2 cellular contexts compared by ENCODE assay signal in the genomic region with DNA sequence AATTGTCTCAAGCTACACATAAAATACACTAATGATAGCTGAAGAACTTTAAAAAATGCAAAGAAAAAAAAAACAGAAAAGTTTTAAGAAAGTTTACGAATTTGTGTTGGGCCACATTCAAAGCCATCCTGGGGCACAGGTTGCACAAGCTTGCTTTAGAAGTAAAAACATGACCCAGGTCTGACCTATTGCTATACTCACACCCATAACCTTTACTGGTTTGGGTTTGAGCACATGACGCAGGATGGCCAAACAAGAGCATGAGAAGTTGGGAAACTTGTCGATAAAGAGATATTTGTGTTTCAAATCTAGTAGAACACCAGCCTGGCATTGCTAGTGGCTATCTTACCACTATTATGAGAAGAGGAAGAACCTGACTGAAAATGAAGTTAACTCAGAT.
TF ChIP-seq lines count a peak whose summit lies in the region.

No MANE protein-coding gene starts in this region.

TF ChIP-seq in liver, 16 proteins besides CTCF, POLR2A, EP300 and RAD21 (continued from another document):
- TF ChIP-seq, protein P1, sequence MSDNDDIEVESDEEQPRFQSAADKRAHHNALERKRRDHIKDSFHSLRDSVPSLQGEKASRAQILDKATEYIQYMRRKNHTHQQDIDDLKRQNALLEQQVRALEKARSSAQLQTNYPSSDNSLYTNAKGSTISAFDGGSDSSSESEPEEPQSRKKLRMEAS (IDR thresholded peaks at IDR 0.05): no peak
- no peak for TF ChIP-seq SP1 (IDR thresholded peaks at IDR 0.05)
- TF ChIP-seq, protein P2, sequence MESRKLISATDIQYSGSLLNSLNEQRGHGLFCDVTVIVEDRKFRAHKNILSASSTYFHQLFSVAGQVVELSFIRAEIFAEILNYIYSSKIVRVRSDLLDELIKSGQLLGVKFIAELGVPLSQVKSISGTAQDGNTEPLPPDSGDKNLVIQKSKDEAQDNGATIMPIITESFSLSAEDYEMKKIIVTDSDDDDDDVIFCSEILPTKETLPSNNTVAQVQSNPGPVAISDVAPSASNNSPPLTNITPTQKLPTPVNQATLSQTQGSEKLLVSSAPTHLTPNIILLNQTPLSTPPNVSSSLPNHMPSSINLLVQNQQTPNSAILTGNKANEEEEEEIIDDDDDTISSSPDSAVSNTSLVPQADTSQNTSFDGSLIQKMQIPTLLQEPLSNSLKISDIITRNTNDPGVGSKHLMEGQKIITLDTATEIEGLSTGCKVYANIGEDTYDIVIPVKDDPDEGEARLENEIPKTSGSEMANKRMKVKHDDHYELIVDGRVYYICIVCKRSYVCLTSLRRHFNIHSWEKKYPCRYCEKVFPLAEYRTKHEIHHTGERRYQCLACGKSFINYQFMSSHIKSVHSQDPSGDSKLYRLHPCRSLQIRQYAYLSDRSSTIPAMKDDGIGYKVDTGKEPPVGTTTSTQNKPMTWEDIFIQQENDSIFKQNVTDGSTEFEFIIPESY (IDR thresholded peaks at IDR 0.05): peak; percentile 23
- TF ChIP-seq, protein P3, sequence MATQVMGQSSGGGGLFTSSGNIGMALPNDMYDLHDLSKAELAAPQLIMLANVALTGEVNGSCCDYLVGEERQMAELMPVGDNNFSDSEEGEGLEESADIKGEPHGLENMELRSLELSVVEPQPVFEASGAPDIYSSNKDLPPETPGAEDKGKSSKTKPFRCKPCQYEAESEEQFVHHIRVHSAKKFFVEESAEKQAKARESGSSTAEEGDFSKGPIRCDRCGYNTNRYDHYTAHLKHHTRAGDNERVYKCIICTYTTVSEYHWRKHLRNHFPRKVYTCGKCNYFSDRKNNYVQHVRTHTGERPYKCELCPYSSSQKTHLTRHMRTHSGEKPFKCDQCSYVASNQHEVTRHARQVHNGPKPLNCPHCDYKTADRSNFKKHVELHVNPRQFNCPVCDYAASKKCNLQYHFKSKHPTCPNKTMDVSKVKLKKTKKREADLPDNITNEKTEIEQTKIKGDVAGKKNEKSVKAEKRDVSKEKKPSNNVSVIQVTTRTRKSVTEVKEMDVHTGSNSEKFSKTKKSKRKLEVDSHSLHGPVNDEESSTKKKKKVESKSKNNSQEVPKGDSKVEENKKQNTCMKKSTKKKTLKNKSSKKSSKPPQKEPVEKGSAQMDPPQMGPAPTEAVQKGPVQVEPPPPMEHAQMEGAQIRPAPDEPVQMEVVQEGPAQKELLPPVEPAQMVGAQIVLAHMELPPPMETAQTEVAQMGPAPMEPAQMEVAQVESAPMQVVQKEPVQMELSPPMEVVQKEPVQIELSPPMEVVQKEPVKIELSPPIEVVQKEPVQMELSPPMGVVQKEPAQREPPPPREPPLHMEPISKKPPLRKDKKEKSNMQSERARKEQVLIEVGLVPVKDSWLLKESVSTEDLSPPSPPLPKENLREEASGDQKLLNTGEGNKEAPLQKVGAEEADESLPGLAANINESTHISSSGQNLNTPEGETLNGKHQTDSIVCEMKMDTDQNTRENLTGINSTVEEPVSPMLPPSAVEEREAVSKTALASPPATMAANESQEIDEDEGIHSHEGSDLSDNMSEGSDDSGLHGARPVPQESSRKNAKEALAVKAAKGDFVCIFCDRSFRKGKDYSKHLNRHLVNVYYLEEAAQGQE (IDR thresholded peaks at IDR 0.05): peak; percentile 26
- peak; percentile 13 for TF ChIP-seq FOXA1 (IDR thresholded peaks at IDR 0.05)
- TF ChIP-seq JUND (IDR thresholded peaks at IDR 0.05): peak in 1 of 2 donors; percentile 19
- peak in 1 of 2 donors; percentile 84 for TF ChIP-seq RXRA (IDR thresholded peaks at IDR 0.05)
- TF ChIP-seq HNF4G (IDR thresholded peaks at IDR 0.05): no peak
- TF ChIP-seq HNF4A (conservative IDR thresholded peaks at IDR 0.05): peak in 1 of 2 donors; percentile 42

TF ChIP-seq in HepG2, 621 proteins besides CTCF, POLR2A, EP300 and RAD21 (continued from another document):
- TF ChIP-seq, protein P4, sequence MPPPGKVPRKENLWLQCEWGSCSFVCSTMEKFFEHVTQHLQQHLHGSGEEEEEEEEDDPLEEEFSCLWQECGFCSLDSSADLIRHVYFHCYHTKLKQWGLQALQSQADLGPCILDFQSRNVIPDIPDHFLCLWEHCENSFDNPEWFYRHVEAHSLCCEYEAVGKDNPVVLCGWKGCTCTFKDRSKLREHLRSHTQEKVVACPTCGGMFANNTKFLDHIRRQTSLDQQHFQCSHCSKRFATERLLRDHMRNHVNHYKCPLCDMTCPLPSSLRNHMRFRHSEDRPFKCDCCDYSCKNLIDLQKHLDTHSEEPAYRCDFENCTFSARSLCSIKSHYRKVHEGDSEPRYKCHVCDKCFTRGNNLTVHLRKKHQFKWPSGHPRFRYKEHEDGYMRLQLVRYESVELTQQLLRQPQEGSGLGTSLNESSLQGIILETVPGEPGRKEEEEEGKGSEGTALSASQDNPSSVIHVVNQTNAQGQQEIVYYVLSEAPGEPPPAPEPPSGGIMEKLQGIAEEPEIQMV (CRISPR knock-in tag; IDR thresholded peaks at IDR 0.05; ENCODE audit: low read depth): no peak
TF ChIP-seq in HepG2: peak in this region for 0.
